ENCODE assay signal across 22 cellular contexts in the genomic region with DNA sequence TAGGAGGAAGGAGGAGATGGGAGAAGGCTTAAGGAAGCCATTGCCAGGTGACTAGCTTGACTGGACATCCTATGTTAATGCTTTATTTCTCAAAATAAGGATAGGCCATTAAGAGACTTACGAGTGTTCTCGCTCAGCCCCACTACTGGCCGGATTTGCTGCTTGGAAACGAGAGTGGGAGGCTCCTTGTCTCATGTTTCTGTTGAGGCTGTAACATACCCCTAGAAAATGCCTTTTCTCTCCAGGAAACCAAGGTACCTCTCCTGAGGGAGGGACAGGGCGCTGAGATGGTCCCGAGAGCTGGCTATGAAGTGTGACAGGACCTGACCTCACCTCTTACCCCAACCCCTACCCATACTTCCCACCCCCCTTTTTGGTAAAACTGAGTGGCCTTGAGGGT.
DNase-seq lines count a peak whose midpoint lies in the region; ATAC-seq and TF ChIP-seq lines count a peak whose summit lies in the region.
"Had no signal": no experiment of that assay in that cellular context is flagged by ENCODE, and none has a peak within 500 bp of the region (broad histone marks: within the 10 kb centered on the region; RNA-seq: fewer than 3 reads in every experiment).

No MANE protein-coding gene starts in this region.

- H3K9me3 Mint-ChIP-seq in T-cell: no peaks in the 10 kb centered on the region
- H3K9me3 Mint-ChIP-seq: CD14-positive monocyte; CD4-positive, alpha-beta T cell; CD8-positive, alpha-beta memory T cell had no signal

- peaks cover 0 to 36% of the 10 kb centered on the region in 2 donors for H3K27me3 Mint-ChIP-seq in T-cell
- H3K27me3 Mint-ChIP-seq: CD8-positive, alpha-beta memory T cell had no signal

- H3K27ac Mint-ChIP-seq in T-cell: no peak overlapping the region
- H3K27ac Mint-ChIP-seq: CD14-positive monocyte; CD4-positive, alpha-beta T cell had no signal

- 73 to 84% (median 77%) methylated on average over 6 of the region's 6 CpGs for WGBS in spleen, 5 donors

- H3K4me3 Mint-ChIP-seq in T-cell: no peak overlapping the region
- H3K4me3 Mint-ChIP-seq: CD4-positive, alpha-beta T cell; CD8-positive, alpha-beta memory T cell had no signal

- peaks cover 11 to 23% (median 12%) of the 10 kb centered on the region in 3 donors for H3K4me1 Mint-ChIP-seq in T-cell
- H3K4me1 Mint-ChIP-seq: CD14-positive monocyte had no signal

- H3K4me1 ChIP-seq in left ventricle myocardium inferior: peaks cover 18% of the 10 kb centered on the region
- H3K4me1 ChIP-seq in spleen: peaks cover 0 to 10% (median 1%) of the 10 kb centered on the region in 6 donors
- H3K4me1 ChIP-seq in Peyer's patch: no peaks in the 10 kb centered on the region
- H3K4me1 ChIP-seq: A549; BE2C; BLaER1 treated with 17β-estradiol and CSF1 and Interleukin-3, amounts not matched to agents 10 nM and 100 nM had no signal

- TF ChIP-seq CTCF in left ventricle myocardium inferior (IDR thresholded peaks at IDR 0.05; ENCODE audit: borderline replicate concordance): no peak
- TF ChIP-seq CTCF in spleen (IDR thresholded peaks at IDR 0.05 in 8 of 11, conservative IDR thresholded peaks at IDR 0.05 in 3 of 11): no peak
- no peak for TF ChIP-seq CTCF in Peyer's patch (IDR thresholded peaks at IDR 0.05)

- DNase-seq in left ventricle myocardium inferior: no peak
- DNase-seq in cardiac septum (ENCODE audit: low spot score): no peak
- DNase-seq in ecto neural progenitor cell (ENCODE audit: low spot score): peak; percentile 20
- peak; percentile 85 for DNase-seq in left kidney (ENCODE audit: low read depth, low spot score)
- no peak for DNase-seq in spleen
- DNase-seq in DMS79 treated with DMSO at 0.1 percent for 48 hours (lab: John Stamatoyannopoulos, UW): no peak
- no peak for DNase-seq in T-cell
- no peak for DNase-seq in Peyer's patch
- DNase-seq: 8988T; ACHN; AML-193; BE2C; CD4-positive, alpha-beta T cell; CD8-positive, alpha-beta memory T cell; DMS 273 treated with DMSO at 0.1 percent for 48 hours; DMS79; GF-D8; H7; HCEC 1CT had no signal

- ATAC-seq in T-cell (replicated peaks in 1 of 4): no peak
- ATAC-seq: A549 had no signal

- peaks cover 19% of the 10 kb centered on the region for H3K36me3 Mint-ChIP-seq in T-cell

- no peak for TF ChIP-seq POLR2A in spleen (IDR thresholded peaks at IDR 0.05)
- no peak for TF ChIP-seq POLR2A in Peyer's patch (IDR thresholded peaks at IDR 0.05)

- no peaks in the 10 kb centered on the region for H3K9me3 ChIP-seq in left ventricle myocardium inferior (replicated peaks)
- H3K9me3 ChIP-seq in spleen: no peaks in the 10 kb centered on the region
- no peaks in the 10 kb centered on the region for H3K9me3 ChIP-seq in Peyer's patch
- H3K9me3 ChIP-seq: A549; BE2C; BLaER1 treated with 17β-estradiol and CSF1 and Interleukin-3, amounts not matched to agents 10 nM and 100 nM had no signal

- H3K27ac ChIP-seq in left ventricle myocardium inferior (replicated peaks) (peak overlapping the region; percentile 56), spleen (peak overlapping the region; percentile 53 to 80 (median 66)), Peyer's patch (no peak overlapping the region)
- H3K27ac ChIP-seq: A549; BLaER1 treated with 17β-estradiol and CSF1 and Interleukin-3, amounts not matched to agents 10 nM and 100 nM had no signal

- H3K36me3 ChIP-seq in left ventricle myocardium inferior (no peaks in the 10 kb centered on the region), spleen (no peaks in the 10 kb centered on the region), Peyer's patch (no peaks in the 10 kb centered on the region)
- H3K36me3 ChIP-seq: BE2C; BLaER1 treated with 17β-estradiol and CSF1 and Interleukin-3, amounts not matched to agents 10 nM and 100 nM had no signal

- CTCF ChIA-PET in T-cell (lab: Charles Lee): no interaction called here

- intact Hi-C loops in left ventricle myocardium inferior (cut with micrococcal nuclease): no loop called here
- intact Hi-C loops in cardiac septum (cut with DNase I): no loop called here
- intact Hi-C loops in spleen (cut with DNase I; ENCODE audit: low total_unique reads): no loop called here

- POLR2A ChIA-PET in T-cell (lab: Charles Lee): no interaction called here

- H3K27me3 ChIP-seq in left ventricle myocardium inferior (ENCODE audit: low read depth) (no peaks in the 10 kb centered on the region), spleen (replicated peaks in 1 of 7) (no peaks in the 10 kb centered on the region), Peyer's patch (no peaks in the 10 kb centered on the region)
- H3K27me3 ChIP-seq: BE2C had no signal

- H3K4me3 ChIP-seq in left ventricle myocardium inferior (no peak overlapping the region), spleen (no peak overlapping the region), Peyer's patch (no peak overlapping the region)
- H3K4me3 ChIP-seq: A549; BLaER1 treated with 17β-estradiol and CSF1 and Interleukin-3, amounts not matched to agents 10 nM and 100 nM had no signal

Comparison
In these comparisons a context has a peak if more than half of its experiments do, and no peak if none do; other contexts are left out.
1. DNase-seq: peak in ecto neural progenitor cell (single experiment) and left kidney (single experiment); none in left ventricle myocardium inferior (single experiment), cardiac septum (single experiment), spleen (single experiment), DMS79 treated with DMSO at 0.1 percent for 48 hours (single experiment), T-cell (0 of 34) and Peyer's patch (0 of 3).
2. H3K27ac ChIP-seq: peak in left ventricle myocardium inferior (single experiment) and spleen (8 of 8); none in Peyer's patch (0 of 4).